ENCODE assay signal across 8 cellular contexts in the genomic region with DNA sequence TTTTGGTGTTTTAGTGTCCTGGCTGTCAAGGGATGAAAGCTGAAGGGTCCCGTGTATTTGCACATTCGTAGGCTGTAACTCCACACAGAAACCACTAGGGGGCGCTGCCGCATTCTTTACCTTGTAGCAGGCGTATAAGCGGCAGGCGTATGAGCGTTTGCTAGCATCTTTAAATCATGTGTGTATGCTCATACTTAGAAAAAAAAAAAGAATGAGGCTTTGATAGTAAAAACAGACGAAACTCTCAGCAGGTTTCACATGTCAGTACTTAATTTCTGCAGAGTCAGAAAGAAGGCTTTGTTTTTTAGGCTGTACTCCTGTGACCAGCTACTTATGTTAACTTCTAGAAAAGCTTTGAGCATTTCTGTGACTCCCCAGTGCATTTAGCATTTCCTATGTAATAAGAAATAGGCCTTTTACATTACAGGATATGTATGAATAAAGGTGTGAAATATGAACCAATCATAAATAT.
DNase-seq lines count a peak whose midpoint lies in the region; ATAC-seq lines count a peak whose summit lies in the region.

No MANE protein-coding gene starts in this region.

- H3K27ac ChIP-seq in CD4-positive, CD25-positive, alpha-beta regulatory T cell (ENCODE audit: insufficient read depth, low read length, poor library complexity, severe bottlenecking): no peak overlapping the region

- H3K27ac Mint-ChIP-seq in CD4-positive, CD25-positive, alpha-beta regulatory T cell: no peak overlapping the region

- peak; percentile 71 to 79 for ATAC-seq in CD4-positive, CD25-positive, alpha-beta regulatory T cell (ENCODE audit: low read depth in 2 of 2)
- peak; percentile 83 for ATAC-seq in GM19328 (IDR thresholded peaks at IDR 0.05; ENCODE audit: unreplicated experiment)
- peak; percentile 95 for ATAC-seq in HG03432 (IDR thresholded peaks at IDR 0.05; ENCODE audit: unreplicated experiment)

- peaks cover 4% of the 10 kb centered on the region for H3K27me3 ChIP-seq in CD4-positive, CD25-positive, alpha-beta regulatory T cell (ENCODE audit: control insufficient read depth, insufficient read depth, low read length)

- peak; percentile 41 to 74 (median 57) for DNase-seq in CD4-positive, CD25-positive, alpha-beta regulatory T cell
- DNase-seq in NCI-H460 (ENCODE audit: extremely low read depth, low read depth) (peak; percentile 73), ecto neural progenitor cell (ENCODE audit: low spot score) (peak; percentile 83), lung microvascular endothelial cell (ENCODE audit: low read depth in 2 of 2) (peak; percentile 90 to 92)
- peak; percentile 15 to 62 for DNase-seq in activated CD4-positive, alpha-beta T cell treated with anti-CD3 and anti-CD28 coated beads, Interleukin-2, amount 50 U/mL, for 24 hours (ENCODE audit: low read depth in 1 of 2, low spot score in 1 of 2)
- peak; percentile 17 for DNase-seq in stimulated activated CD8-positive, alpha-beta memory T cell treated with anti-CD3 and anti-CD28 coated beads, Interleukin-12 subunit alpha, Interleukin-12 subunit beta, amount 100 ng/mL, for 4 hours (ENCODE audit: low read depth)

- no peaks in the 10 kb centered on the region for H3K27me3 Mint-ChIP-seq in CD4-positive, CD25-positive, alpha-beta regulatory T cell

- no peaks in the 10 kb centered on the region for H3K9me3 ChIP-seq in CD4-positive, CD25-positive, alpha-beta regulatory T cell (ENCODE audit: control insufficient read depth in 2 of 2, low read length in 2 of 2)

- H3K4me1 Mint-ChIP-seq in CD4-positive, CD25-positive, alpha-beta regulatory T cell: peaks cover 0 to 2% (median 0%) of the 10 kb centered on the region in 4 donors

- no peaks in the 10 kb centered on the region for H3K36me3 ChIP-seq in CD4-positive, CD25-positive, alpha-beta regulatory T cell (ENCODE audit: control insufficient read depth, insufficient read depth, low read length)

- no peaks in the 10 kb centered on the region for H3K9me3 Mint-ChIP-seq in CD4-positive, CD25-positive, alpha-beta regulatory T cell

- H3K36me3 Mint-ChIP-seq in CD4-positive, CD25-positive, alpha-beta regulatory T cell: no peaks in the 10 kb centered on the region

- H3K4me3 Mint-ChIP-seq in CD4-positive, CD25-positive, alpha-beta regulatory T cell: no peak overlapping the region

- H3K4me3 ChIP-seq in CD4-positive, CD25-positive, alpha-beta regulatory T cell (ENCODE audit: low read depth, low read length): no peak overlapping the region

- H3K4me1 ChIP-seq in CD4-positive, CD25-positive, alpha-beta regulatory T cell (ENCODE audit: control insufficient read depth, insufficient read depth, low read length, poor library complexity, severe bottlenecking): no peaks in the 10 kb centered on the region

Comparison
In these comparisons a context has a peak if more than half of its experiments do, and no peak if none do; other contexts are left out.
1. DNase-seq: peak in every context shown above with its lines; median percentile 91 in lung microvascular endothelial cell; 83 in ecto neural progenitor cell; 73 in NCI-H460; 57 in CD4-positive, CD25-positive, alpha-beta regulatory T cell; 38 in activated CD4-positive, alpha-beta T cell treated with anti-CD3 and anti-CD28 coated beads, Interleukin-2, amount 50 U/mL, for 24 hours; 17 in stimulated activated CD8-positive, alpha-beta memory T cell treated with anti-CD3 and anti-CD28 coated beads, Interleukin-12 subunit alpha, Interleukin-12 subunit beta, amount 100 ng/mL, for 4 hours.